ENCODE assay signal across 7 cellular contexts in the genomic region with DNA sequence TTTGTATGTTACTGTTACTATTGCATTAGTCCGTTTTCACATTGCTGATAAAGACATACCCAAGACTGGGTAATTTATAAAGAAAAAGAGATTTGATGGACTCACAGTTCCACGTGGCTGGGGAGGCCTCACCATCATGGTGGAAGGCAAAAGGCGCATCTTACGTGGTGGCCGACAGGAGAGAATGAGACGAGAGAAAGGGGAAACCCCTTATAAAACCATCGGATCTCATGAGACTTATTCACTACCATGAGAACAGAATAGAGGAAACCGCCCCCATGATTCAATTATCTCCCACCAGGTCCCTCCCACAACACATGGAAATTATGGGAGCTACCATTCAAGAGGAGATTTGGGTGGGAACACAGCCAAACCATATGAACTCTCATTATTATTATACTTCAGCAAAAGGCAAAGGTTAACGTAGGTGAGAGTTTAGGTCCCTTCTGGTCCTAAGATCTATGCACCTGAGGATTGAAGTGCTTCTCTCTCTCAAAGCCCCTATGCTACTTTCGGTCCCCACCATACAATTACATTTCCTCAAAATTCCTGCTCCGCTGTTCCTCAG. TPM values are rescaled to one million over a fixed set of nuclear protein-coding genes. Genes with fewer than 3 reads are reported as not detected.
"Had no signal": no experiment of that assay in that cellular context is flagged by ENCODE, and none has a peak within 500 bp of the region (broad histone marks: within the 10 kb centered on the region; RNA-seq: fewer than 3 reads in every experiment).

No MANE protein-coding gene starts in this region.

RNA-seq across cellular contexts. Expression of a gene that starts 31.6 kb away (rescaled TPM):
- total RNA-seq: activated naive CD4-positive, alpha-beta T cell treated with anti-CD3 and anti-CD28 coated beads for 36 hours; activated naive CD4-positive, alpha-beta T cell treated with anti-CD3 and anti-CD28 coated beads, Interleukin-2, amount 50 U/mL, for 72 hours; activated T-helper 2 cell treated with anti-CD3 and anti-CD28 coated beads, Interferon-gamma antibody, Interleukin-2, Interleukin-4, amounts not matched to agents 10 μg/mL and 5 μg/mL and 100 μg/mL, durations not matched to agents 14 hours and 24 hours and 36 hours; aorta; chondrocyte; SJCRH30; WTC11 had no signal
- polyA plus RNA-seq: aorta had no signal
